Comparison of ENCODE assay signal across 11 cellular contexts in the genomic region with DNA sequence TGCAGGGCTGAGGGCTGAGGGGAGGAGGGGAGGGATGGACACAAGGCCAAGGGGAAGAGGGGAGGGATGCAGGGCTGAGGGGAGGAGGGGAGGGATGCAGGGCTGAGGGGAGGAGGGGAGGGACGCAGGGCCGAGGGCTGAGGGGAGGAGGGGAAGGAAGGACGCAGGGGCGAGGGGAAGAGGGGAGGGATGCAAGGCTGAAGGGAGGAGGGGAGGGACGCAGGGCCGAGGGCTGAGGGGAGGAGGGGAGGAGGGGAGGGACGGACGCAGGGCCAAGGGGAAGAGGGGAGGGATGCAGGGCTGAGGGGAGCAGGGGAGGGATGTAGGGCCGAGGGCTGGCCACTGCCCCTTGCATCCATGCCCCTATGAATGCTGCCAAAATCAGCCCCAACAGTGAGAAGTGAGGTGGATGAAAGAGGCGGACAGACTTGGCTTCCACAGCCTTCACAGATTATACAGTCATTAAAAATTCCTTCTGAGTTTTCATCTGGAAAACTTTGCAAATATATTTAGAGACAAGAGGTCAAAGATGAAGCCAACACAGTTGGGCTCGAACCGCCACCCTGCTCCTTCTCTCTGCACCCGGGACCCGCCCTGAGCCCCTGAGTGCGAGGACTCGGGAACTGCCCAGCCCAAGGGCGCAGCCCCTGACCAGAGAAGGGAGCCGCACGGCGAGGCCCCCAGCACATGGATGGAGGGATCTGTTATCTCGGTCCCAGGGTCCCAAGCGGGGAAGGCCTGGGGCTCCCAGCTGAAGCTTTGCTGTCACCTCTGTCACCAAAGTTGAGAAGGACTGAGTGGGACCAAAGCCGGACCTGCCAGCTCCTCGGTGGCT.
DNase-seq lines count a peak whose midpoint lies in the region; ATAC-seq and TF ChIP-seq lines count a peak whose summit lies in the region.
"Had no signal": no experiment of that assay in that cellular context is flagged by ENCODE, and none has a peak within 500 bp of the region (broad histone marks: within the 10 kb centered on the region; RNA-seq: fewer than 3 reads in every experiment).

No MANE protein-coding gene starts in this region.

- WGBS in mesendoderm (ENCODE audit: extremely low coverage, insufficient coverage, low lambda C conversion rate): no CpG with 5 or more reads among the region's 24 CpGs
- WGBS in spleen, 5 donors: 59 to 87% (median 70%) methylated on average over 18 to 24 of the region's 24 CpGs

- H3K27me3 Mint-ChIP-seq in chondrocyte (ENCODE audit: low read depth): no peaks in the 10 kb centered on the region
- peaks cover 26% of the 10 kb centered on the region for H3K27me3 Mint-ChIP-seq in activated CD4-positive, alpha-beta memory T cell treated with anti-CD3 and anti-CD28 coated beads for 36 hours

- no peaks in the 10 kb centered on the region for H3K9me3 Mint-ChIP-seq in chondrocyte (ENCODE audit: low read depth)
- H3K9me3 Mint-ChIP-seq in activated CD4-positive, alpha-beta memory T cell treated with anti-CD3 and anti-CD28 coated beads for 36 hours: no peaks in the 10 kb centered on the region

- H3K36me3 ChIP-seq in H7 (replicated peaks; ENCODE audit: control insufficient read depth, insufficient read depth, low read length): no peaks in the 10 kb centered on the region
- H3K36me3 ChIP-seq in mesendoderm (ENCODE audit: control insufficient read depth, insufficient read depth, low read length): no peaks in the 10 kb centered on the region
- H3K36me3 ChIP-seq in spleen: no peaks in the 10 kb centered on the region
- H3K36me3 ChIP-seq in lower lobe of right lung: no peaks in the 10 kb centered on the region
- H3K36me3 ChIP-seq: MG63 had no signal

- peak overlapping the region; percentile 8 for H3K4ac ChIP-seq in mesendoderm (ENCODE audit: low read depth, low read length)

- POLR2A ChIA-PET in activated CD4-positive, alpha-beta memory T cell treated with anti-CD3 and anti-CD28 coated beads for 36 hours (lab: Charles Lee): no interaction called here

- H4K5ac ChIP-seq in mesendoderm (ENCODE audit: low read length): no peak overlapping the region

- H3K27me3 ChIP-seq in H7 (ENCODE audit: control insufficient read depth, insufficient read depth, low read length) (no peaks in the 10 kb centered on the region), mesendoderm (ENCODE audit: insufficient read depth, low read length, poor library complexity) (no peaks in the 10 kb centered on the region), spleen (replicated peaks in 1 of 7) (peaks cover 0 to 80% (median 0%) of the 10 kb centered on the region in 7 donors), lower lobe of right lung (ENCODE audit: low read depth) (no peaks in the 10 kb centered on the region)
- H3K27me3 ChIP-seq: MG63 had no signal

- no peak for ATAC-seq in lower lobe of right lung

- H3K27ac ChIP-seq in mesendoderm (ENCODE audit: low read depth, low read length) (no peak overlapping the region), spleen (peak overlapping the region in 5 of 8 donors; percentile 70 to 83 (median 77)), lower lobe of right lung (no peak overlapping the region)

- TF ChIP-seq CTCF in chondrocyte (IDR thresholded peaks at IDR 0.05) (no peak), spleen (IDR thresholded peaks at IDR 0.05 in 8 of 11, conservative IDR thresholded peaks at IDR 0.05 in 3 of 11) (no peak), lower lobe of right lung (IDR thresholded peaks at IDR 0.05) (no peak)

- H3K56ac ChIP-seq in mesendoderm (ENCODE audit: low read length): no peak overlapping the region

- no peak overlapping the region for H4K8ac ChIP-seq in mesendoderm (ENCODE audit: low read depth, low read length)

- no peak for TF ChIP-seq POLR2A in spleen (IDR thresholded peaks at IDR 0.05)

- H3K9ac ChIP-seq in mesendoderm (ENCODE audit: low read length): no peak overlapping the region

- H3K4me3 ChIP-seq in H7 (ENCODE audit: insufficient read depth, low read depth, low read length): no peak overlapping the region
- H3K4me3 ChIP-seq in mesendoderm (ENCODE audit: low read length): no peak overlapping the region
- H3K4me3 ChIP-seq in spleen: no peak overlapping the region
- no peak overlapping the region for H3K4me3 ChIP-seq in lower lobe of right lung
- H3K4me3 ChIP-seq: MG63 had no signal

- no peak overlapping the region for H2BK15ac ChIP-seq in mesendoderm (replicated peaks; ENCODE audit: low read depth)

- peaks cover 1% of the 10 kb centered on the region for H3K79me2 ChIP-seq in mesendoderm (ENCODE audit: control insufficient read depth, insufficient read depth, low read length)

- no peaks in the 10 kb centered on the region for H3K36me3 Mint-ChIP-seq in chondrocyte (ENCODE audit: low read depth)
- no peaks in the 10 kb centered on the region for H3K36me3 Mint-ChIP-seq in activated CD4-positive, alpha-beta memory T cell treated with anti-CD3 and anti-CD28 coated beads for 36 hours

- H3K4me3 Mint-ChIP-seq in chondrocyte (ENCODE audit: unreplicated experiment): no peak overlapping the region
- no peak overlapping the region for H3K4me3 Mint-ChIP-seq in activated CD4-positive, alpha-beta memory T cell treated with anti-CD3 and anti-CD28 coated beads for 36 hours
- H3K4me3 Mint-ChIP-seq: B cell had no signal

- H3K79me1 ChIP-seq in mesendoderm (ENCODE audit: low read length): peaks cover 3% of the 10 kb centered on the region

- H2BK120ac ChIP-seq in mesendoderm (ENCODE audit: low read depth, low read length): no peak overlapping the region

- no peak overlapping the region for H2AK5ac ChIP-seq in mesendoderm (ENCODE audit: low read length)

- H3K23ac ChIP-seq in mesendoderm (ENCODE audit: low read length): no peak overlapping the region

- H3K4me1 Mint-ChIP-seq in chondrocyte (ENCODE audit: low read depth): peaks cover 54% of the 10 kb centered on the region
- no peaks in the 10 kb centered on the region for H3K4me1 Mint-ChIP-seq in activated CD4-positive, alpha-beta memory T cell treated with anti-CD3 and anti-CD28 coated beads for 36 hours (ENCODE audit: low read depth)

- CTCF ChIA-PET in activated CD4-positive, alpha-beta memory T cell treated with anti-CD3 and anti-CD28 coated beads for 36 hours (lab: Charles Lee): no interaction called here

- H3K4me2 ChIP-seq in mesendoderm (ENCODE audit: low read length): no peak overlapping the region

- H3K27ac Mint-ChIP-seq in chondrocyte (ENCODE audit: unreplicated experiment): peak overlapping the region; percentile 100
- no peak overlapping the region for H3K27ac Mint-ChIP-seq in activated CD4-positive, alpha-beta memory T cell treated with anti-CD3 and anti-CD28 coated beads for 36 hours
- H3K27ac Mint-ChIP-seq: B cell had no signal

- H3K9me3 ChIP-seq in spleen (no peaks in the 10 kb centered on the region), lower lobe of right lung (no peaks in the 10 kb centered on the region)
- H3K9me3 ChIP-seq: MG63 had no signal

- peak; percentile 70 for DNase-seq in H7
- DNase-seq in chondrocyte (ENCODE audit: low spot score): no peak
- no peak for DNase-seq in mesendoderm
- peak; percentile 52 for DNase-seq in spleen
- no peak for DNase-seq in activated CD4-positive, alpha-beta memory T cell treated with anti-CD3 and anti-CD28 coated beads for 36 hours
- no peak for DNase-seq in NCI-H748 (lab: John Stamatoyannopoulos, UW; ENCODE audit: unreplicated experiment)
- DNase-seq in lower lobe of right lung: no peak
- no peak for DNase-seq in T-helper 9 cell
- DNase-seq: MG63, OCI-M1 had no signal

- no peak overlapping the region for H2BK5ac ChIP-seq in mesendoderm (ENCODE audit: low read length)

- peaks cover 4% of the 10 kb centered on the region for H3K4me1 ChIP-seq in mesendoderm (ENCODE audit: control insufficient read depth, low read depth, low read length)
- H3K4me1 ChIP-seq in spleen: peaks cover 0 to 71% (median 39%) of the 10 kb centered on the region in 6 donors
- H3K4me1 ChIP-seq in lower lobe of right lung: peaks cover 9% of the 10 kb centered on the region

- H3K18ac ChIP-seq in mesendoderm (ENCODE audit: low read length): no peak overlapping the region

- intact Hi-C loops in spleen (cut with DNase I; ENCODE audit: low total_unique reads) (no loop called here), lower lobe of right lung (cut with DNase I) (no loop called here)
- intact Hi-C loops in activated CD4-positive, alpha-beta memory T cell treated with anti-CD3 and anti-CD28 coated beads for 36 hours (cut with micrococcal nuclease): no loop called here

Comparison
In these comparisons a context has a peak if more than half of its experiments do, and no peak if none do; other contexts are left out.
1. DNase-seq: peak in H7 (single experiment) and spleen (single experiment); none in chondrocyte (single experiment), mesendoderm (single experiment), activated CD4-positive, alpha-beta memory T cell treated with anti-CD3 and anti-CD28 coated beads for 36 hours (single experiment), NCI-H748 (single experiment), lower lobe of right lung (single experiment) and T-helper 9 cell (single experiment).
2. H3K27ac ChIP-seq: peak in spleen (5 of 8); none in mesendoderm (single experiment) and lower lobe of right lung (single experiment).